ENCODE assay signal across 1 cellular context in genomic region chr1:91801496-91802115, GRCh38.
TF ChIP-seq lines count a peak whose summit lies in the region.

No MANE protein-coding gene starts in this region.

TF ChIP-seq in GM23338, 12 proteins besides CTCF, POLR2A, EP300 and RAD21 (continued from another document):
- TF ChIP-seq EZH2 (IDR thresholded peaks at IDR 0.05; ENCODE audit: low read depth, unreplicated experiment) (no peak), ZNF462 (CRISPR knock-in tag; IDR thresholded peaks at IDR 0.05) (no peak), EZH2phosphoT487 (IDR thresholded peaks at IDR 0.05; ENCODE audit: unreplicated experiment) (no peak), POLR2AphosphoS5 (IDR thresholded peaks at IDR 0.05; ENCODE audit: low read depth) (no peak), ZNF331 (CRISPR knock-in tag; IDR thresholded peaks at IDR 0.05; ENCODE audit: low read depth) (no peak), ZNF114 (CRISPR knock-in tag; IDR thresholded peaks at IDR 0.05) (no peak), CREB1 (CRISPR knock-in tag; IDR thresholded peaks at IDR 0.05; ENCODE audit: low read depth) (no peak), NANOG (IDR thresholded peaks at IDR 0.05; ENCODE audit: borderline replicate concordance) (no peak), STAT1 (IDR thresholded peaks at IDR 0.05; ENCODE audit: unreplicated experiment) (no peak), REST (IDR thresholded peaks at IDR 0.05; ENCODE audit: unreplicated experiment) (no peak)
